8 cellular contexts compared by ENCODE assay signal in genomic region chr1:74689800-74690696, GRCh38. TPM values are rescaled to one million over a fixed set of nuclear protein-coding genes. Genes with fewer than 3 reads are reported as not detected.
A peak's percentile ranks its signal among the peaks of the same experiment; 100 is the strongest.
DNase-seq lines count a peak whose midpoint lies in the region; ATAC-seq and TF ChIP-seq lines count a peak whose summit lies in the region.

No MANE protein-coding gene starts in this region.

- no peaks in the 10 kb centered on the region for H3K27me3 Mint-ChIP-seq in T-cell

- H3K23ac ChIP-seq in mesendoderm (ENCODE audit: low read length), result no peak overlapping the region

- no peak overlapping the region for H2BK15ac ChIP-seq in mesendoderm (replicated peaks; ENCODE audit: low read depth)

- WGBS in heart right ventricle, 2 donors, result 10 to 13% methylated on average over 5 of the region's 5 CpGs
- WGBS in mesendoderm (ENCODE audit: extremely low coverage, insufficient coverage, low lambda C conversion rate), result no CpG with 5 or more reads among the region's 5 CpGs
- 2 to 18% methylated on average over 5 of the region's 5 CpGs for WGBS in upper lobe of left lung, 2 donors

- H2AK5ac ChIP-seq in mesendoderm (ENCODE audit: low read length), result no peak overlapping the region

- H3K27ac Mint-ChIP-seq in T-cell, result no peak overlapping the region

- TF ChIP-seq EP300 in upper lobe of left lung (IDR thresholded peaks at IDR 0.05), result no peak

- H3K4me2 ChIP-seq in mesendoderm (ENCODE audit: low read length), result no peak overlapping the region

- H3K9me3 ChIP-seq in heart right ventricle (no peaks in the 10 kb centered on the region), upper lobe of left lung (no peaks in the 10 kb centered on the region)

- no peak overlapping the region for H3K18ac ChIP-seq in mesendoderm (ENCODE audit: low read length)

- CTCF ChIA-PET in T-cell (lab: Charles Lee), result interaction anchor here (0.5 to 1.4 kb wide), 14 partner anchors 11 to 1504 kb away, joined by 3 to 9 read pairs (median 4); partner anchors contain the start of genes CRYZ (in 1 of the 2) and TYW3 (in 1 of the 2)

- H3K4ac ChIP-seq in mesendoderm (ENCODE audit: low read depth, low read length), result no peak overlapping the region

- peaks cover 0 to 5% (median 0%) of the 10 kb centered on the region in 9 donors for H3K4me1 ChIP-seq in heart right ventricle
- no peaks in the 10 kb centered on the region for H3K4me1 ChIP-seq in mesendoderm (ENCODE audit: control insufficient read depth, low read depth, low read length)
- peaks cover 0 to 4% (median 0%) of the 10 kb centered on the region in 4 donors for H3K4me1 ChIP-seq in upper lobe of left lung

- H3K36me3 ChIP-seq in heart right ventricle (no peaks in the 10 kb centered on the region), H7 (replicated peaks; ENCODE audit: control insufficient read depth, insufficient read depth, low read length) (no peaks in the 10 kb centered on the region), mesendoderm (ENCODE audit: control insufficient read depth, insufficient read depth, low read length) (no peaks in the 10 kb centered on the region), upper lobe of left lung (no peaks in the 10 kb centered on the region)

- no peak overlapping the region for H3K9ac ChIP-seq in mesendoderm (ENCODE audit: low read length)

- H3K56ac ChIP-seq in mesendoderm (ENCODE audit: low read length), result no peak overlapping the region

- no peaks in the 10 kb centered on the region for H3K79me1 ChIP-seq in mesendoderm (ENCODE audit: low read length)

- H3K4me1 Mint-ChIP-seq in T-cell, result no peaks in the 10 kb centered on the region

- no peaks in the 10 kb centered on the region for H3K9me3 Mint-ChIP-seq in T-cell

- no peak for TF ChIP-seq POLR2A in upper lobe of left lung (IDR thresholded peaks at IDR 0.05)

- no peak overlapping the region for H4K5ac ChIP-seq in mesendoderm (ENCODE audit: low read length)

- H3K36me3 Mint-ChIP-seq in T-cell, result no peaks in the 10 kb centered on the region

- H2BK120ac ChIP-seq in mesendoderm (ENCODE audit: low read depth, low read length), result no peak overlapping the region

- H3K27me3 ChIP-seq in heart right ventricle (no peaks in the 10 kb centered on the region), H7 (ENCODE audit: control insufficient read depth, insufficient read depth, low read length) (no peaks in the 10 kb centered on the region), mesendoderm (ENCODE audit: insufficient read depth, low read length, poor library complexity) (no peaks in the 10 kb centered on the region), upper lobe of left lung (no peaks in the 10 kb centered on the region)

- H4K8ac ChIP-seq in mesendoderm (ENCODE audit: low read depth, low read length), result no peak overlapping the region

- intact Hi-C loops in heart right ventricle (cut with DNase I), result no loop called here
- intact Hi-C loops in cardiac septum (cut with DNase I), result no loop called here

- H2BK5ac ChIP-seq in mesendoderm (ENCODE audit: low read length), result no peak overlapping the region

- DNase-seq in heart right ventricle, result peak in 1 of 2 donors; percentile 48
- DNase-seq in cardiac septum (ENCODE audit: low spot score), result no peak
- DNase-seq in H7, result peak; percentile 16
- peak; percentile 67 to 93 (median 84) for DNase-seq in NCI-H1417 (lab: John Stamatoyannopoulos, UW)
- DNase-seq in T-cell, result peak in 20 of 34 experiments; percentile 1 to 31 (median 17)
- DNase-seq in coronary artery (ENCODE audit: low spot score), result no peak
- peak; percentile 70 for DNase-seq in mesendoderm
- DNase-seq in upper lobe of left lung, result no peak

- ATAC-seq in heart right ventricle (peak in 1 of 8 donors; percentile 43), T-cell (replicated peaks in 1 of 4) (no peak), upper lobe of left lung (ENCODE audit: low FRiP score in 2 of 2) (peak in 1 of 2 donors; percentile 56)

- no peak overlapping the region for H3K4me3 Mint-ChIP-seq in T-cell

- TF ChIP-seq CTCF in heart right ventricle (IDR thresholded peaks at IDR 0.05), result peak; percentile 49 to 86 (median 83)
- peak; percentile 66 for TF ChIP-seq CTCF in coronary artery (IDR thresholded peaks at IDR 0.05)
- TF ChIP-seq CTCF in upper lobe of left lung (IDR thresholded peaks at IDR 0.05), result peak; percentile 52 to 78 (median 68)

- H3K4me3 ChIP-seq in heart right ventricle (no peak overlapping the region), H7 (ENCODE audit: insufficient read depth, low read depth, low read length) (no peak overlapping the region), coronary artery (no peak overlapping the region), mesendoderm (ENCODE audit: low read length) (no peak overlapping the region), upper lobe of left lung (no peak overlapping the region)

- H3K79me2 ChIP-seq in mesendoderm (ENCODE audit: control insufficient read depth, insufficient read depth, low read length), result no peaks in the 10 kb centered on the region

- POLR2A ChIA-PET in T-cell (lab: Charles Lee), result interaction anchor here in 1 of 2 donors (0.6 kb wide), 1 partner anchor 254 kb away, joined by 6 read pairs; no protein-coding TSS in a partner anchor

- H3K27ac ChIP-seq in heart right ventricle (no peak overlapping the region), coronary artery (no peak overlapping the region), mesendoderm (ENCODE audit: low read depth, low read length) (no peak overlapping the region), upper lobe of left lung (no peak overlapping the region)

RNA-seq across cellular contexts. Expression of gene ERICH3, which starts 16.5 kb away (rescaled TPM):
- total RNA-seq in heart right ventricle, result under 1 TPM in 2 of 10 donors, not detected in 8; 0.05 to 0.13 TPM
- under 1 TPM; 0.01 to 0.07 TPM for polyA plus RNA-seq in heart right ventricle
- 0.11 TPM for total RNA-seq in cardiac septum
- not detected in 2 replicates for total RNA-seq in H7 (2014; rRNA removed; shearing (Covaris generic))
- total RNA-seq in T-cell, result under 1 TPM in 1 of 5 donors, not detected in 4; 0.03 TPM
- not detected for polyA plus RNA-seq in mesendoderm (2013, experiment 1 of 2)
- not detected for polyA plus RNA-seq in mesendoderm (2013, experiment 2 of 2)
- 10 to 100 TPM in 2 of 6 donors, 1 to 10 TPM in 3, under 1 TPM in 1; 0.23 to 37.5 (median 3.7) TPM for total RNA-seq in upper lobe of left lung

RNA-seq across cellular contexts. Expression of gene CRYZ, which starts 42.8 kb away (rescaled TPM):
- total RNA-seq in heart right ventricle (10 to 100 TPM; 26.6 to 58.4 (median 45.3) TPM), cardiac septum (31.0 TPM), T-cell (10 to 100 TPM; 13.5 to 22.2 (median 17.3) TPM), upper lobe of left lung (10 to 100 TPM; 11.5 to 43.2 (median 34.6) TPM)
- 10 to 100 TPM; 16.1 to 18.5 TPM for polyA plus RNA-seq in heart right ventricle
- 33.9 and 43.7 TPM in 2 replicates for total RNA-seq in H7 (2014; rRNA removed; shearing (Covaris generic))
- 25.2 TPM for polyA plus RNA-seq in mesendoderm (2013, experiment 1 of 2)
- 26.6 TPM for polyA plus RNA-seq in mesendoderm (2013, experiment 2 of 2)

RNA-seq across cellular contexts. Expression of gene TYW3, which starts 42.9 kb away (rescaled TPM):
- total RNA-seq in heart right ventricle (10 to 100 TPM; 13.7 to 25.7 (median 20.3) TPM), cardiac septum (24.4 TPM), T-cell (10 to 100 TPM; 12.7 to 16.1 (median 13.7) TPM), upper lobe of left lung (10 to 100 TPM in 5 of 6 donors, 1 to 10 TPM in 1; 3.1 to 18.0 (median 14.2) TPM)
- 10 to 100 TPM in 1 of 2 donors, 1 to 10 TPM in 1; 9.9 to 32.2 TPM for polyA plus RNA-seq in heart right ventricle
- 20.2 and 26.3 TPM in 2 replicates for total RNA-seq in H7 (2014; rRNA removed; shearing (Covaris generic))
- polyA plus RNA-seq in mesendoderm (2013, experiment 1 of 2), result 53.5 TPM
- polyA plus RNA-seq in mesendoderm (2013, experiment 2 of 2), result 51.6 TPM

Comparison
In these comparisons a context has a peak if more than half of its experiments do, and no peak if none do; other contexts are left out.
1. DNase-seq: peak in H7 (single experiment), NCI-H1417 (3 of 3), T-cell (20 of 34) and mesendoderm (single experiment); none in cardiac septum (single experiment), coronary artery (single experiment) and upper lobe of left lung (0 of 2).
2. Peak in every context shown above with its lines, with median percentiles within 50 percentile points of each other: CTCF ChIP-seq.